ENCODE assay signal across 2 cellular contexts in the genomic region with DNA sequence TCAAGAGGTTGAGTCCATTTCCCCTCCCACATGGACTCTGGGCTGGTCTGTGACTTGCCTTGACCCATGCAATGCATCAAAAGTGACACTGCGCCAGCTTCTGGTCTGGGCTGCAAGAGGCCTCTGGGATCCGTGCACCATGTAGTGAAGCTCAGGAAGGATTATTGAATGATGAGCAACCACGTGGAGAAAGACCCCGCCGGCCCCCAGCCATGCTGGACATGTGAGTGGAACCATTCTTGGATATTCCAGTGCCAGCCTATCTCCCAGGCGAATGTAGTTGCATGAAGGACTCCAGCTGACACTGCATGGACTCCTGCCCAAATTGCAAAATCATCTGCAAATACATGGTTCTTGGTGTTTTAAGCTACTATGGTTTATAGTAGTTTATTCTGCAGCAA.
TF ChIP-seq lines count a peak whose summit lies in the region.

No MANE protein-coding gene starts in this region.

TF ChIP-seq in HepG2, 621 proteins besides CTCF, POLR2A, EP300 and RAD21:
- no peak for TF ChIP-seq KDM5A (IDR thresholded peaks at IDR 0.05; ENCODE audit: borderline replicate concordance, low read length)
- TF ChIP-seq MEIS2 (CRISPR knock-in tag; IDR thresholded peaks at IDR 0.05): peak; percentile 83
- TF ChIP-seq NR2F2 (IDR thresholded peaks at IDR 0.05; ENCODE audit: borderline replicate concordance, low read depth): 0 out of 2 replicates have a peak, but pooled peaks have one; percentile 11
- TF ChIP-seq ZNF468 (CRISPR knock-in tag; IDR thresholded peaks at IDR 0.05): no peak
- TF ChIP-seq SALL1 (CRISPR knock-in tag; IDR thresholded peaks at IDR 0.05): peak; percentile 33
- no peak for TF ChIP-seq HNF4G (IDR thresholded peaks at IDR 0.05; ENCODE audit: borderline replicate concordance, low read depth, low read length)
- TF ChIP-seq HNF4G (CRISPR knock-in tag; IDR thresholded peaks at IDR 0.05; ENCODE audit: borderline replicate concordance, low read depth): 0 out of 2 replicates have a peak, but pooled peaks have one; percentile 25
- TF ChIP-seq MYC (CRISPR knock-in tag; IDR thresholded peaks at IDR 0.05; ENCODE audit: borderline replicate concordance): peak; percentile 39; the same call in 1 of the 2 replicates
- peak; percentile 76 for TF ChIP-seq HNF4A (CRISPR knock-in tag; IDR thresholded peaks at IDR 0.05)
- no peak for TF ChIP-seq SMARCC2 (IDR thresholded peaks at IDR 0.05)
- peak; percentile 73; the same call in 1 of the 2 replicates for TF ChIP-seq HOXD1 (CRISPR knock-in tag; IDR thresholded peaks at IDR 0.05)
- TF ChIP-seq ZFY (CRISPR knock-in tag; IDR thresholded peaks at IDR 0.05): no peak
- TF ChIP-seq MTA1 (CRISPR knock-in tag; IDR thresholded peaks at IDR 0.05; ENCODE audit: borderline replicate concordance): no peak
- peak; percentile 19; the same call in 1 of the 2 replicates for TF ChIP-seq MEIS1 (CRISPR knock-in tag; IDR thresholded peaks at IDR 0.05; ENCODE audit: borderline replicate concordance)
- TF ChIP-seq, protein P1, sequence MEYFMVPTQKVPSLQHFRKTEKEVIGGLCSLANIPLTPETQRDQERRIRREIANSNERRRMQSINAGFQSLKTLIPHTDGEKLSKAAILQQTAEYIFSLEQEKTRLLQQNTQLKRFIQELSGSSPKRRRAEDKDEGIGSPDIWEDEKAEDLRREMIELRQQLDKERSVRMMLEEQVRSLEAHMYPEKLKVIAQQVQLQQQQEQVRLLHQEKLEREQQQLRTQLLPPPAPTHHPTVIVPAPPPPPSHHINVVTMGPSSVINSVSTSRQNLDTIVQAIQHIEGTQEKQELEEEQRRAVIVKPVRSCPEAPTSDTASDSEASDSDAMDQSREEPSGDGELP (IDR thresholded peaks at IDR 0.05; ENCODE audit: borderline replicate concordance, low read depth): peak; percentile 12; the same call in 1 of the 2 replicates
- TF ChIP-seq, protein P2, sequence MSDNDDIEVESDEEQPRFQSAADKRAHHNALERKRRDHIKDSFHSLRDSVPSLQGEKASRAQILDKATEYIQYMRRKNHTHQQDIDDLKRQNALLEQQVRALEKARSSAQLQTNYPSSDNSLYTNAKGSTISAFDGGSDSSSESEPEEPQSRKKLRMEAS (IDR thresholded peaks at IDR 0.05): peak; percentile 43; the same call in 1 of the 2 replicates
- TF ChIP-seq, protein P3, sequence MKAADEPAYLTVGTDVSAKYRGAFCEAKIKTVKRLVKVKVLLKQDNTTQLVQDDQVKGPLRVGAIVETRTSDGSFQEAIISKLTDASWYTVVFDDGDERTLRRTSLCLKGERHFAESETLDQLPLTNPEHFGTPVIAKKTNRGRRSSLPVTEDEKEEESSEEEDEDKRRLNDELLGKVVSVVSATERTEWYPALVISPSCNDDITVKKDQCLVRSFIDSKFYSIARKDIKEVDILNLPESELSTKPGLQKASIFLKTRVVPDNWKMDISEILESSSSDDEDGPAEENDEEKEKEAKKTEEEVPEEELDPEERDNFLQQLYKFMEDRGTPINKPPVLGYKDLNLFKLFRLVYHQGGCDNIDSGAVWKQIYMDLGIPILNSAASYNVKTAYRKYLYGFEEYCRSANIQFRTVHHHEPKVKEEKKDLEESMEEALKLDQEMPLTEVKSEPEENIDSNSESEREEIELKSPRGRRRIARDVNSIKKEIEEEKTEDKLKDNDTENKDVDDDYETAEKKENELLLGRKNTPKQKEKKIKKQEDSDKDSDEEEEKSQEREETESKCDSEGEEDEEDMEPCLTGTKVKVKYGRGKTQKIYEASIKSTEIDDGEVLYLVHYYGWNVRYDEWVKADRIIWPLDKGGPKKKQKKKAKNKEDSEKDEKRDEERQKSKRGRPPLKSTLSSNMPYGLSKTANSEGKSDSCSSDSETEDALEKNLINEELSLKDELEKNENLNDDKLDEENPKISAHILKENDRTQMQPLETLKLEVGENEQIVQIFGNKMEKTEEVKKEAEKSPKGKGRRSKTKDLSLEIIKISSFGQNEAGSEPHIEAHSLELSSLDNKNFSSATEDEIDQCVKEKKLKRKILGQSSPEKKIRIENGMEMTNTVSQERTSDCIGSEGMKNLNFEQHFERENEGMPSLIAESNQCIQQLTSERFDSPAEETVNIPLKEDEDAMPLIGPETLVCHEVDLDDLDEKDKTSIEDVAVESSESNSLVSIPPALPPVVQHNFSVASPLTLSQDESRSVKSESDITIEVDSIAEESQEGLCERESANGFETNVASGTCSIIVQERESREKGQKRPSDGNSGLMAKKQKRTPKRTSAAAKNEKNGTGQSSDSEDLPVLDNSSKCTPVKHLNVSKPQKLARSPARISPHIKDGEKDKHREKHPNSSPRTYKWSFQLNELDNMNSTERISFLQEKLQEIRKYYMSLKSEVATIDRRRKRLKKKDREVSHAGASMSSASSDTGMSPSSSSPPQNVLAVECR (CRISPR knock-in tag; IDR thresholded peaks at IDR 0.05; ENCODE audit: borderline replicate concordance): 0 out of 2 replicates have a peak, but pooled peaks have one; percentile 28
- TF ChIP-seq, protein P4, sequence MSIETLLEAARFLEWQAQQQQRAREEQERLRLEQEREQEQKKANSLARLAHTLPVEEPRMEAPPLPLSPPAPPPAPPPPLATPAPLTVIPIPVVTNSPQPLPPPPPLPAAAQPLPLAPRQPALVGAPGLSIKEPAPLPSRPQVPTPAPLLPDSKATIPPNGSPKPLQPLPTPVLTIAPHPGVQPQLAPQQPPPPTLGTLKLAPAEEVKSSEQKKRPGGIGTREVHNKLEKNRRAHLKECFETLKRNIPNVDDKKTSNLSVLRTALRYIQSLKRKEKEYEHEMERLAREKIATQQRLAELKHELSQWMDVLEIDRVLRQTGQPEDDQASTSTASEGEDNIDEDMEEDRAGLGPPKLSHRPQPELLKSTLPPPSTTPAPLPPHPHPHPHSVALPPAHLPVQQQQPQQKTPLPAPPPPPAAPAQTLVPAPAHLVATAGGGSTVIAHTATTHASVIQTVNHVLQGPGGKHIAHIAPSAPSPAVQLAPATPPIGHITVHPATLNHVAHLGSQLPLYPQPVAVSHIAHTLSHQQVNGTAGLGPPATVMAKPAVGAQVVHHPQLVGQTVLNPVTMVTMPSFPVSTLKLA (IDR thresholded peaks at IDR 0.05): peak; percentile 78
- TF ChIP-seq NR2F6 (IDR thresholded peaks at IDR 0.05): peak; percentile 41; the same call in 1 of the 2 replicates
- peak; percentile 35; the same call in 1 of the 2 replicates for TF ChIP-seq NR2F6 (CRISPR knock-in tag; IDR thresholded peaks at IDR 0.05)
- TF ChIP-seq CEBPB (IDR thresholded peaks at IDR 0.05; ENCODE audit: borderline replicate concordance, low read depth, low read length): peak; percentile 34; the same call in 1 of the 2 replicates
- no peak for TF ChIP-seq RARG (CRISPR knock-in tag; IDR thresholded peaks at IDR 0.05; ENCODE audit: low read depth)

TF ChIP-seq in SK-N-SH, 30 proteins besides CTCF, POLR2A, EP300 and RAD21:
- TF ChIP-seq FOSL2 (IDR thresholded peaks at IDR 0.05; ENCODE audit: borderline replicate concordance, low read depth): no peak
- TF ChIP-seq, protein P5, sequence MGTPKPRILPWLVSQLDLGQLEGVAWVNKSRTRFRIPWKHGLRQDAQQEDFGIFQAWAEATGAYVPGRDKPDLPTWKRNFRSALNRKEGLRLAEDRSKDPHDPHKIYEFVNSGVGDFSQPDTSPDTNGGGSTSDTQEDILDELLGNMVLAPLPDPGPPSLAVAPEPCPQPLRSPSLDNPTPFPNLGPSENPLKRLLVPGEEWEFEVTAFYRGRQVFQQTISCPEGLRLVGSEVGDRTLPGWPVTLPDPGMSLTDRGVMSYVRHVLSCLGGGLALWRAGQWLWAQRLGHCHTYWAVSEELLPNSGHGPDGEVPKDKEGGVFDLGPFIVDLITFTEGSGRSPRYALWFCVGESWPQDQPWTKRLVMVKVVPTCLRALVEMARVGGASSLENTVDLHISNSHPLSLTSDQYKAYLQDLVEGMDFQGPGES (IDR thresholded peaks at IDR 0.05; ENCODE audit: low read depth, low read length): no peak
- TF ChIP-seq FOXJ3 (CRISPR knock-in tag; IDR thresholded peaks at IDR 0.05): no peak
- TF ChIP-seq MEF2A (IDR thresholded peaks at IDR 0.05; ENCODE audit: borderline replicate concordance, low read depth): no peak
- TF ChIP-seq POLR2AphosphoS5 (IDR thresholded peaks at IDR 0.05; ENCODE audit: low read depth, low read length): no peak
- no peak for TF ChIP-seq TCF12 (IDR thresholded peaks at IDR 0.05)
- TF ChIP-seq, protein P6, sequence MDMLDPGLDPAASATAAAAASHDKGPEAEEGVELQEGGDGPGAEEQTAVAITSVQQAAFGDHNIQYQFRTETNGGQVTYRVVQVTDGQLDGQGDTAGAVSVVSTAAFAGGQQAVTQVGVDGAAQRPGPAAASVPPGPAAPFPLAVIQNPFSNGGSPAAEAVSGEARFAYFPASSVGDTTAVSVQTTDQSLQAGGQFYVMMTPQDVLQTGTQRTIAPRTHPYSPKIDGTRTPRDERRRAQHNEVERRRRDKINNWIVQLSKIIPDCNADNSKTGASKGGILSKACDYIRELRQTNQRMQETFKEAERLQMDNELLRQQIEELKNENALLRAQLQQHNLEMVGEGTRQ (IDR thresholded peaks at IDR 0.05; ENCODE audit: borderline replicate concordance, low read depth, low read length): no peak
- TF ChIP-seq TAF1 (IDR thresholded peaks at IDR 0.05; ENCODE audit: borderline replicate concordance, low read depth, low read length): no peak
- no peak for TF ChIP-seq YY1 (IDR thresholded peaks at IDR 0.05; ENCODE audit: low read depth)
- TF ChIP-seq ELF1 (IDR thresholded peaks at IDR 0.05): no peak
- TF ChIP-seq, protein P7, sequence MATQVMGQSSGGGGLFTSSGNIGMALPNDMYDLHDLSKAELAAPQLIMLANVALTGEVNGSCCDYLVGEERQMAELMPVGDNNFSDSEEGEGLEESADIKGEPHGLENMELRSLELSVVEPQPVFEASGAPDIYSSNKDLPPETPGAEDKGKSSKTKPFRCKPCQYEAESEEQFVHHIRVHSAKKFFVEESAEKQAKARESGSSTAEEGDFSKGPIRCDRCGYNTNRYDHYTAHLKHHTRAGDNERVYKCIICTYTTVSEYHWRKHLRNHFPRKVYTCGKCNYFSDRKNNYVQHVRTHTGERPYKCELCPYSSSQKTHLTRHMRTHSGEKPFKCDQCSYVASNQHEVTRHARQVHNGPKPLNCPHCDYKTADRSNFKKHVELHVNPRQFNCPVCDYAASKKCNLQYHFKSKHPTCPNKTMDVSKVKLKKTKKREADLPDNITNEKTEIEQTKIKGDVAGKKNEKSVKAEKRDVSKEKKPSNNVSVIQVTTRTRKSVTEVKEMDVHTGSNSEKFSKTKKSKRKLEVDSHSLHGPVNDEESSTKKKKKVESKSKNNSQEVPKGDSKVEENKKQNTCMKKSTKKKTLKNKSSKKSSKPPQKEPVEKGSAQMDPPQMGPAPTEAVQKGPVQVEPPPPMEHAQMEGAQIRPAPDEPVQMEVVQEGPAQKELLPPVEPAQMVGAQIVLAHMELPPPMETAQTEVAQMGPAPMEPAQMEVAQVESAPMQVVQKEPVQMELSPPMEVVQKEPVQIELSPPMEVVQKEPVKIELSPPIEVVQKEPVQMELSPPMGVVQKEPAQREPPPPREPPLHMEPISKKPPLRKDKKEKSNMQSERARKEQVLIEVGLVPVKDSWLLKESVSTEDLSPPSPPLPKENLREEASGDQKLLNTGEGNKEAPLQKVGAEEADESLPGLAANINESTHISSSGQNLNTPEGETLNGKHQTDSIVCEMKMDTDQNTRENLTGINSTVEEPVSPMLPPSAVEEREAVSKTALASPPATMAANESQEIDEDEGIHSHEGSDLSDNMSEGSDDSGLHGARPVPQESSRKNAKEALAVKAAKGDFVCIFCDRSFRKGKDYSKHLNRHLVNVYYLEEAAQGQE (IDR thresholded peaks at IDR 0.05; ENCODE audit: low read depth, low read length): no peak
- TF ChIP-seq SMC3 (IDR thresholded peaks at IDR 0.05; ENCODE audit: low read depth, low read length): no peak
- TF ChIP-seq CHD2 (IDR thresholded peaks at IDR 0.05; ENCODE audit: low read length, partially characterized antibody): no peak
- TF ChIP-seq, protein P8, sequence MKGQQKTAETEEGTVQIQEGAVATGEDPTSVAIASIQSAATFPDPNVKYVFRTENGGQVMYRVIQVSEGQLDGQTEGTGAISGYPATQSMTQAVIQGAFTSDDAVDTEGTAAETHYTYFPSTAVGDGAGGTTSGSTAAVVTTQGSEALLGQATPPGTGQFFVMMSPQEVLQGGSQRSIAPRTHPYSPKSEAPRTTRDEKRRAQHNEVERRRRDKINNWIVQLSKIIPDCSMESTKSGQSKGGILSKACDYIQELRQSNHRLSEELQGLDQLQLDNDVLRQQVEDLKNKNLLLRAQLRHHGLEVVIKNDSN (IDR thresholded peaks at IDR 0.05; ENCODE audit: borderline replicate concordance, low read depth): no peak
- TF ChIP-seq GABPA (IDR thresholded peaks at IDR 0.05; ENCODE audit: low read depth): no peak
- TF ChIP-seq, protein P9, sequence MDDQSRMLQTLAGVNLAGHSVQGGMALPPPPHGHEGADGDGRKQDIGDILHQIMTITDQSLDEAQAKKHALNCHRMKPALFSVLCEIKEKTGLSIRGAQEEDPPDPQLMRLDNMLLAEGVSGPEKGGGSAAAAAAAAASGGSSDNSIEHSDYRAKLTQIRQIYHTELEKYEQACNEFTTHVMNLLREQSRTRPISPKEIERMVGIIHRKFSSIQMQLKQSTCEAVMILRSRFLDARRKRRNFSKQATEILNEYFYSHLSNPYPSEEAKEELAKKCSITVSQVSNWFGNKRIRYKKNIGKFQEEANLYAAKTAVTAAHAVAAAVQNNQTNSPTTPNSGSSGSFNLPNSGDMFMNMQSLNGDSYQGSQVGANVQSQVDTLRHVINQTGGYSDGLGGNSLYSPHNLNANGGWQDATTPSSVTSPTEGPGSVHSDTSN (IDR thresholded peaks at IDR 0.05): no peak
- no peak for TF ChIP-seq RXRA (IDR thresholded peaks at IDR 0.05; ENCODE audit: borderline replicate concordance, low read depth)
